In the genomic region with DNA sequence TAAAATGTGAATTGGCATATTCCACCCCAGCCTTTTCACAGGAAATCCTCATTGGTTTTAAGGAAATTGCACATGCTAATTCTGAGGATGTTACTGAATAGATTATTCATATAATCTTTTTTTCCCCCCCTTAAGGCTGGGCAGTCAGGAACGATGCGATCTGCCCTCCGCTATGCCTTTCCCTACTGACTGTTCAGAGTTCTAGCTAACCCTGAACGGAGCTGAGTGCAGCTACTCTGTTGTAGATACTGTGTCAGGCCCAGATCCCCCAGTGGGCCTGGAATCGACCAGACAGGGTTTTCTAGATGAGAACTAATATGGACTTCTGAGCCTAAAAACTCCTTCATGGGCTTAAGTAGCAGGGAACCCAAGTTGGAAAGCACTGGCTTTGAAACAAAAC, we compare ENCODE assay signal across 16 cellular contexts.
DNase-seq lines count a peak whose midpoint lies in the region; ATAC-seq and TF ChIP-seq lines count a peak whose summit lies in the region.
"Had no signal": no experiment of that assay in that cellular context is flagged by ENCODE, and none has a peak within 500 bp of the region (broad histone marks: within the 10 kb centered on the region; RNA-seq: fewer than 3 reads in every experiment).

No MANE protein-coding gene starts in this region.

- intact Hi-C loops in heart right ventricle (cut with DNase I): no loop called here
- intact Hi-C loops in left cardiac atrium (cut with DNase I): no loop called here
- intact Hi-C loops in vagina (cut with DNase I): no loop called here

- 59 to 69% methylated on average over 5 of the region's 5 CpGs for WGBS in heart right ventricle, 2 donors
- WGBS in GM23248 (ENCODE audit: low coverage in 1 of 2, low lambda C conversion rate in 2 of 2, missing lambda C conversion rate in 2 of 2), 2 experiments: 90% methylated on average over 5 of the region's 5 CpGs

- H3K27ac ChIP-seq in heart right ventricle: peak overlapping the region in 7 of 10 donors; percentile 4 to 69 (median 28)
- peak overlapping the region; percentile 75 for H3K27ac ChIP-seq in cingulate gyrus (ENCODE audit: low read depth, low read length)
- peak overlapping the region; percentile 85 for H3K27ac ChIP-seq in vagina
- H3K27ac ChIP-seq in GM23248: no peak overlapping the region

- no peak overlapping the region for H3K4me3 ChIP-seq in heart right ventricle
- no peak overlapping the region for H3K4me3 ChIP-seq in vagina
- no peak overlapping the region for H3K4me3 ChIP-seq in GM23248
- H3K4me3 ChIP-seq: HAP-1 had no signal

- DNase-seq in heart right ventricle (no peak), left cardiac atrium (no peak), mesothelial cell of epicardium (ENCODE audit: low spot score in 2 of 2, unreplicated experiment in 2 of 2) (no peak), vagina (ENCODE audit: extremely low spot score in 2 of 2) (no peak), GM23248 (no peak), NCI-H1105 (lab: John Stamatoyannopoulos, UW) (no peak)
- no peak for DNase-seq in activated CD4-positive, alpha-beta T cell treated with anti-CD3 and anti-CD28 coated beads, Interleukin-2, amount 10 ng/mL, durations not matched to agents 7 days and 5 days
- DNase-seq: COR-L47, DMS153, NCI-H1048, NCI-H1694, PC-3, SK-N-SH had no signal

- H2AFZ ChIP-seq in GM23248: no peak overlapping the region

- H3K9me2 ChIP-seq in GM23248 (ENCODE audit: insufficient read depth): no peaks in the 10 kb centered on the region
- H3K9me2 ChIP-seq: SK-N-SH had no signal

- CTCF ChIA-PET in activated CD4-positive, alpha-beta T cell treated with anti-CD3 and anti-CD28 coated beads, Interleukin-2, amount 10 ng/mL, durations not matched to agents 7 days and 5 days (lab: Charles Lee): no interaction called here

- H3K9me3 Mint-ChIP-seq in mesothelial cell of epicardium: no peaks in the 10 kb centered on the region
- H3K9me3 Mint-ChIP-seq in activated CD4-positive, alpha-beta T cell treated with anti-CD3 and anti-CD28 coated beads, Interleukin-2, amount 10 ng/mL, durations not matched to agents 7 days and 5 days: no peaks in the 10 kb centered on the region

- ATAC-seq in heart right ventricle: peak in 1 of 8 donors; percentile 35
- ATAC-seq in left cardiac atrium: no peak
- ATAC-seq: PC-3 had no signal

- H3K36me3 ChIP-seq in heart right ventricle: no peaks in the 10 kb centered on the region
- no peaks in the 10 kb centered on the region for H3K36me3 ChIP-seq in vagina
- no peaks in the 10 kb centered on the region for H3K36me3 ChIP-seq in GM23248 (ENCODE audit: low read depth)
- H3K36me3 ChIP-seq: HAP-1 had no signal

- H3K9me3 ChIP-seq in heart right ventricle: no peaks in the 10 kb centered on the region
- no peaks in the 10 kb centered on the region for H3K9me3 ChIP-seq in vagina
- no peaks in the 10 kb centered on the region for H3K9me3 ChIP-seq in GM23248 (ENCODE audit: low read depth)
- H3K9me3 ChIP-seq: HAP-1, SK-N-SH had no signal

- peaks cover 43% of the 10 kb centered on the region for H3K4me1 Mint-ChIP-seq in mesothelial cell of epicardium
- no peaks in the 10 kb centered on the region for H3K4me1 Mint-ChIP-seq in activated CD4-positive, alpha-beta T cell treated with anti-CD3 and anti-CD28 coated beads, Interleukin-2, amount 10 ng/mL, durations not matched to agents 7 days and 5 days

- H3K79me2 ChIP-seq in GM23248 (ENCODE audit: insufficient read depth): peaks cover 93% of the 10 kb centered on the region

- H3K4me1 ChIP-seq in heart right ventricle: peaks cover 0 to 57% (median 29%) of the 10 kb centered on the region in 9 donors
- H3K4me1 ChIP-seq in vagina: peaks cover 40% of the 10 kb centered on the region
- H3K4me1 ChIP-seq in GM23248 (ENCODE audit: insufficient read depth): peaks cover 37% of the 10 kb centered on the region

- peak overlapping the region; percentile 81 for H3K27ac Mint-ChIP-seq in mesothelial cell of epicardium
- no peak overlapping the region for H3K27ac Mint-ChIP-seq in activated CD4-positive, alpha-beta T cell treated with anti-CD3 and anti-CD28 coated beads, Interleukin-2, amount 10 ng/mL, durations not matched to agents 7 days and 5 days
- H3K27ac Mint-ChIP-seq: CD14-positive monocyte had no signal

- no peak for TF ChIP-seq CTCF in heart right ventricle (IDR thresholded peaks at IDR 0.05)
- no peak for TF ChIP-seq CTCF in mesothelial cell of epicardium (IDR thresholded peaks at IDR 0.05; ENCODE audit: unreplicated experiment)
- TF ChIP-seq CTCF in vagina (IDR thresholded peaks at IDR 0.05): no peak

- no peaks in the 10 kb centered on the region for H4K20me1 ChIP-seq in GM23248 (ENCODE audit: insufficient read depth)

- H3K27me3 Mint-ChIP-seq in mesothelial cell of epicardium (ENCODE audit: low read depth): no peaks in the 10 kb centered on the region
- H3K27me3 Mint-ChIP-seq in activated CD4-positive, alpha-beta T cell treated with anti-CD3 and anti-CD28 coated beads, Interleukin-2, amount 10 ng/mL, durations not matched to agents 7 days and 5 days: no peaks in the 10 kb centered on the region

- in situ Hi-C loops in GM23248 (cut with MboI): no loop called here

- H3F3A ChIP-seq in GM23248 (ENCODE audit: insufficient read depth): peaks cover 35% of the 10 kb centered on the region

- no peaks in the 10 kb centered on the region for H3K27me3 ChIP-seq in heart right ventricle
- no peaks in the 10 kb centered on the region for H3K27me3 ChIP-seq in vagina
- H3K27me3 ChIP-seq in GM23248 (replicated peaks; ENCODE audit: insufficient read depth): no peaks in the 10 kb centered on the region

- no peak for TF ChIP-seq POLR2A in vagina (IDR thresholded peaks at IDR 0.05)

- peaks cover 2% of the 10 kb centered on the region for H3K36me3 Mint-ChIP-seq in mesothelial cell of epicardium
- H3K36me3 Mint-ChIP-seq in activated CD4-positive, alpha-beta T cell treated with anti-CD3 and anti-CD28 coated beads, Interleukin-2, amount 10 ng/mL, durations not matched to agents 7 days and 5 days (ENCODE audit: low read depth): no peaks in the 10 kb centered on the region
- H3K36me3 Mint-ChIP-seq: CD14-positive monocyte had no signal

- H3K9ac ChIP-seq in GM23248: no peak overlapping the region
- H3K9ac ChIP-seq: SK-N-SH had no signal

- H3K4me2 ChIP-seq in GM23248 (ENCODE audit: unreplicated experiment): no peak overlapping the region
- H3K4me2 ChIP-seq: SK-N-SH had no signal

- no peak overlapping the region for H3K4me3 Mint-ChIP-seq in mesothelial cell of epicardium
- no peak overlapping the region for H3K4me3 Mint-ChIP-seq in activated CD4-positive, alpha-beta T cell treated with anti-CD3 and anti-CD28 coated beads, Interleukin-2, amount 10 ng/mL, durations not matched to agents 7 days and 5 days
- H3K4me3 Mint-ChIP-seq: CD14-positive monocyte had no signal

- POLR2A ChIA-PET in activated CD4-positive, alpha-beta T cell treated with anti-CD3 and anti-CD28 coated beads, Interleukin-2, amount 10 ng/mL, durations not matched to agents 7 days and 5 days (lab: Charles Lee): no interaction called here
